Comparison of ENCODE assay signal across 7 cellular contexts in genomic region chr4:150242820-150243458, GRCh38.
A peak's percentile ranks its signal among the peaks of the same experiment; 100 is the strongest.
DNase-seq lines count a peak whose midpoint lies in the region; ATAC-seq, FAIRE-seq and TF ChIP-seq lines count a peak whose summit lies in the region.

No MANE protein-coding gene starts in this region.

- H3K27ac ChIP-seq in dorsolateral prefrontal cortex = no peak overlapping the region

- intact Hi-C loops in dorsolateral prefrontal cortex (cut with DNase I) = loop anchor here (1.0 to 10.0 kb wide), 3 partner anchors 168 to 243 kb away; partner anchors contain the start of gene DCLK2 (in 1 of the 2)

- no peaks in the 10 kb centered on the region for H3K27me3 ChIP-seq in dorsolateral prefrontal cortex

- H3K4me3 ChIP-seq in dorsolateral prefrontal cortex = no peak overlapping the region

- FAIRE-seq in D721Med (lab: Jason Lieb, UNC) = peak; percentile 81

- TF ChIP-seq CTCF in D721Med (IDR thresholded peaks at IDR 0.05; ENCODE audit: insufficient read depth, missing control alignments) = peak; percentile 83
- TF ChIP-seq CTCF in dorsolateral prefrontal cortex (IDR thresholded peaks at IDR 0.05 in 54 of 56, conservative IDR thresholded peaks at IDR 0.05 in 2 of 56; ENCODE audit: low read depth in 1 of 56, partially characterized antibody in 56 of 56) = peak; percentile 72 to 94 (median 88)

- ATAC-seq in GM19025 (IDR thresholded peaks at IDR 0.05; ENCODE audit: low read depth, unreplicated experiment) (peak; percentile 53), HG03095 (IDR thresholded peaks at IDR 0.05; ENCODE audit: unreplicated experiment) (no peak), HG02938 (IDR thresholded peaks at IDR 0.05; ENCODE audit: unreplicated experiment) (no peak)

- no peak for DNase-seq in D721Med (ENCODE audit: insufficient read length, low spot score)
- DNase-seq in NCI-H526 (lab: John Stamatoyannopoulos, UW) = peak; percentile 42 to 80
- DNase-seq in dorsolateral prefrontal cortex = peak in 1 of 10 donors; percentile 20
- DNase-seq in middle frontal gyrus (ENCODE audit: extremely low spot score, low spot score) = peak; percentile 23
